ENCODE assay signal across 1 cellular context in genomic region chr19:5292453-5292842, GRCh38.
TF ChIP-seq lines count a peak whose summit lies in the region.

No MANE protein-coding gene starts in this region.

TF ChIP-seq in SK-N-SH, 30 proteins besides CTCF, POLR2A, EP300 and RAD21 (continued from another document):
- TF ChIP-seq PBX3 (IDR thresholded peaks at IDR 0.05) (no peak), FOXJ3 (CRISPR knock-in tag; IDR thresholded peaks at IDR 0.05) (no peak), CHD2 (IDR thresholded peaks at IDR 0.05; ENCODE audit: low read length, partially characterized antibody) (no peak), ELF1 (IDR thresholded peaks at IDR 0.05) (no peak), TCF12 (IDR thresholded peaks at IDR 0.05) (no peak), POLR2AphosphoS5 (IDR thresholded peaks at IDR 0.05; ENCODE audit: low read depth, low read length) (no peak), USF1 (IDR thresholded peaks at IDR 0.05; ENCODE audit: borderline replicate concordance, low read depth) (no peak), FOXM1 (IDR thresholded peaks at IDR 0.05; ENCODE audit: low read depth) (no peak), FOSL2 (IDR thresholded peaks at IDR 0.05; ENCODE audit: borderline replicate concordance, low read depth) (no peak), MXI1 (IDR thresholded peaks at IDR 0.05; ENCODE audit: low read depth, low read length) (no peak)
- TF ChIP-seq, protein P1, sequence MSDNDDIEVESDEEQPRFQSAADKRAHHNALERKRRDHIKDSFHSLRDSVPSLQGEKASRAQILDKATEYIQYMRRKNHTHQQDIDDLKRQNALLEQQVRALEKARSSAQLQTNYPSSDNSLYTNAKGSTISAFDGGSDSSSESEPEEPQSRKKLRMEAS (IDR thresholded peaks at IDR 0.05; ENCODE audit: low read depth): no peak
- TF ChIP-seq, protein P2, sequence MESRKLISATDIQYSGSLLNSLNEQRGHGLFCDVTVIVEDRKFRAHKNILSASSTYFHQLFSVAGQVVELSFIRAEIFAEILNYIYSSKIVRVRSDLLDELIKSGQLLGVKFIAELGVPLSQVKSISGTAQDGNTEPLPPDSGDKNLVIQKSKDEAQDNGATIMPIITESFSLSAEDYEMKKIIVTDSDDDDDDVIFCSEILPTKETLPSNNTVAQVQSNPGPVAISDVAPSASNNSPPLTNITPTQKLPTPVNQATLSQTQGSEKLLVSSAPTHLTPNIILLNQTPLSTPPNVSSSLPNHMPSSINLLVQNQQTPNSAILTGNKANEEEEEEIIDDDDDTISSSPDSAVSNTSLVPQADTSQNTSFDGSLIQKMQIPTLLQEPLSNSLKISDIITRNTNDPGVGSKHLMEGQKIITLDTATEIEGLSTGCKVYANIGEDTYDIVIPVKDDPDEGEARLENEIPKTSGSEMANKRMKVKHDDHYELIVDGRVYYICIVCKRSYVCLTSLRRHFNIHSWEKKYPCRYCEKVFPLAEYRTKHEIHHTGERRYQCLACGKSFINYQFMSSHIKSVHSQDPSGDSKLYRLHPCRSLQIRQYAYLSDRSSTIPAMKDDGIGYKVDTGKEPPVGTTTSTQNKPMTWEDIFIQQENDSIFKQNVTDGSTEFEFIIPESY (IDR thresholded peaks at IDR 0.05; ENCODE audit: borderline replicate concordance, low read depth): no peak
TF ChIP-seq in SK-N-SH: peak in this region for 0.
